In genomic region chr1:228098323-228098931, GRCh38 we compare ENCODE assay signal across 2 cellular contexts.
A peak's percentile ranks its signal among the peaks of the same experiment; 100 is the strongest.
TF ChIP-seq lines count a peak whose summit lies in the region.

No MANE protein-coding gene starts in this region.

TF ChIP-seq in IMR-90, 13 proteins besides CTCF, POLR2A, EP300 and RAD21:
- TF ChIP-seq CHD1 (IDR thresholded peaks at IDR 0.05; ENCODE audit: low read depth, low read length), result no peak
- no peak for TF ChIP-seq FOS (IDR thresholded peaks at IDR 0.05; ENCODE audit: low read depth, low read length)
- no peak for TF ChIP-seq NFE2L2 (IDR thresholded peaks at IDR 0.05; ENCODE audit: low read depth, low read length)
- TF ChIP-seq MAFK (IDR thresholded peaks at IDR 0.05; ENCODE audit: low read depth, low read length), result no peak

TF ChIP-seq in H1, 55 proteins besides CTCF, POLR2A, EP300 and RAD21:
- TF ChIP-seq POLR2AphosphoS5 (IDR thresholded peaks at IDR 0.05; ENCODE audit: low read depth, low read length) (peak; percentile 58; the same call in 1 of the 2 replicates), KDM1A (IDR thresholded peaks at IDR 0.05; ENCODE audit: borderline replicate concordance, low read length) (no peak), CEBPB (IDR thresholded peaks at IDR 0.05; ENCODE audit: low read depth, low read length) (no peak)
